In genomic region chr17:66755101-66755943, GRCh38 we compare ENCODE assay signal across 2 cellular contexts.
TF ChIP-seq lines count a peak whose summit lies in the region.

No MANE protein-coding gene starts in this region.

TF ChIP-seq in HCT116, 20 proteins besides CTCF, POLR2A, EP300 and RAD21 (continued from another document):
- TF ChIP-seq SP1 (IDR thresholded peaks at IDR 0.05; ENCODE audit: low read depth) (peak; percentile 30; the same call in 1 of the 2 replicates), EZH2 (IDR thresholded peaks at IDR 0.05) (no peak), JUND (IDR thresholded peaks at IDR 0.05) (0 out of 2 replicates have a peak, but pooled peaks have one; percentile 23)

TF ChIP-seq in GM23338, 12 proteins besides CTCF, POLR2A, EP300 and RAD21 (continued from another document):
- TF ChIP-seq REST (IDR thresholded peaks at IDR 0.05; ENCODE audit: unreplicated experiment) = no peak
- no peak for TF ChIP-seq CREB1 (CRISPR knock-in tag; IDR thresholded peaks at IDR 0.05; ENCODE audit: low read depth)
- TF ChIP-seq STAT1 (IDR thresholded peaks at IDR 0.05; ENCODE audit: unreplicated experiment) = no peak
- TF ChIP-seq ZNF462 (CRISPR knock-in tag; IDR thresholded peaks at IDR 0.05) = no peak
- no peak for TF ChIP-seq ZNF114 (CRISPR knock-in tag; IDR thresholded peaks at IDR 0.05)
- TF ChIP-seq ZNF331 (CRISPR knock-in tag; IDR thresholded peaks at IDR 0.05; ENCODE audit: low read depth) = no peak
- no peak for TF ChIP-seq EZH2phosphoT487 (IDR thresholded peaks at IDR 0.05; ENCODE audit: unreplicated experiment)
- TF ChIP-seq EZH2 (IDR thresholded peaks at IDR 0.05; ENCODE audit: low read depth, unreplicated experiment) = no peak
- TF ChIP-seq POLR2AphosphoS5 (IDR thresholded peaks at IDR 0.05; ENCODE audit: low read depth) = no peak
- no peak for TF ChIP-seq ETS1 (IDR thresholded peaks at IDR 0.05)
- no peak for TF ChIP-seq JUNB (IDR thresholded peaks at IDR 0.05; ENCODE audit: unreplicated experiment)
